ENCODE assay signal across 1 cellular context in genomic region chr11:45683285-45684058, GRCh38.
TF ChIP-seq lines count a peak whose summit lies in the region.

No MANE protein-coding gene starts in this region.

TF ChIP-seq in HEK293, 187 proteins besides CTCF, POLR2A, EP300 and RAD21 (continued from another document):
- TF ChIP-seq PATZ1 (tag by site-specific recombination; IDR thresholded peaks at IDR 0.05) (no peak), ZNF335 (tag by site-specific recombination; conservative IDR thresholded peaks at IDR 0.05) (no peak), ZNF548 (tag by site-specific recombination; IDR thresholded peaks at IDR 0.05) (no peak), SCRT1 (tag by site-specific recombination; IDR thresholded peaks at IDR 0.05; ENCODE audit: borderline replicate concordance) (peak; percentile 55; the same call in 1 of the 2 replicates), WT1 (tag by site-specific recombination; IDR thresholded peaks at IDR 0.05) (no peak)
TF ChIP-seq in HEK293: peak in this region for 2.
